12 cellular contexts compared by ENCODE assay signal in genomic region chr3:55489804-55490132, GRCh38. TPM values are rescaled to one million over a fixed set of nuclear protein-coding genes. Genes with fewer than 3 reads are reported as not detected.
DNase-seq lines count a peak whose midpoint lies in the region; ATAC-seq and TF ChIP-seq lines count a peak whose summit lies in the region.
"Had no signal": no experiment of that assay in that cellular context is flagged by ENCODE, and none has a peak within 500 bp of the region (broad histone marks: within the 10 kb centered on the region; RNA-seq: fewer than 3 reads in every experiment).

No MANE protein-coding gene starts in this region.

- H4K8ac ChIP-seq in mesendoderm (ENCODE audit: low read depth, low read length), result no peak overlapping the region

- H3K23ac ChIP-seq in mesendoderm (ENCODE audit: low read length), result no peak overlapping the region

- H3K18ac ChIP-seq in mesendoderm (ENCODE audit: low read length), result no peak overlapping the region

- H3K36me3 Mint-ChIP-seq in chondrocyte (ENCODE audit: low read depth), result no peaks in the 10 kb centered on the region

- TF ChIP-seq CTCF in heart left ventricle (IDR thresholded peaks at IDR 0.05) (no peak), chondrocyte (IDR thresholded peaks at IDR 0.05) (no peak)

- ATAC-seq in left ventricle myocardium superior, result no peak
- ATAC-seq in heart left ventricle, result no peak
- no peak for ATAC-seq in HG03039 (IDR thresholded peaks at IDR 0.05; ENCODE audit: unreplicated experiment)
- no peak for ATAC-seq in HG02870 (IDR thresholded peaks at IDR 0.05; ENCODE audit: unreplicated experiment)
- ATAC-seq: activated T-cell treated with anti-CD3 and anti-CD28 coated beads, Interleukin-2, amount 50 U/mL, for 4 hours had no signal

- H3K27ac ChIP-seq in heart left ventricle (no peak overlapping the region), mesendoderm (ENCODE audit: low read depth, low read length) (no peak overlapping the region)
- H3K27ac ChIP-seq: BLaER1 had no signal

- H3K56ac ChIP-seq in mesendoderm (ENCODE audit: low read length), result peak overlapping the region; percentile 94

- peaks cover 13% of the 10 kb centered on the region for H3K79me2 ChIP-seq in mesendoderm (ENCODE audit: control insufficient read depth, insufficient read depth, low read length)

- peak overlapping the region; percentile 57 for H3K4me3 Mint-ChIP-seq in chondrocyte (ENCODE audit: unreplicated experiment)
- H3K4me3 Mint-ChIP-seq: activated T-cell treated with anti-CD3 and anti-CD28 coated beads, Interleukin-2, amount 50 U/mL, for 4 hours had no signal

- H3K4me2 ChIP-seq in mesendoderm (ENCODE audit: low read length), result peak overlapping the region; percentile 97
- H3K4me2 ChIP-seq: BLaER1 had no signal

- peaks cover 2% of the 10 kb centered on the region for H3K27me3 Mint-ChIP-seq in chondrocyte (ENCODE audit: low read depth)

- intact Hi-C loops in left ventricle myocardium superior (cut with micrococcal nuclease) (no loop called here), heart left ventricle (cut with DNase I) (loop anchor here (5.0 to 10.0 kb wide), 10 partner anchors 83 to 765 kb away; no protein-coding TSS in a partner anchor)

- H3K9me3 Mint-ChIP-seq in chondrocyte (ENCODE audit: low read depth), result no peaks in the 10 kb centered on the region
- H3K9me3 Mint-ChIP-seq: activated T-cell treated with anti-CD3 and anti-CD28 coated beads, Interleukin-2, amount 50 U/mL, for 4 hours had no signal

- H2BK5ac ChIP-seq in mesendoderm (ENCODE audit: low read length), result peak overlapping the region; percentile 19

- no peak overlapping the region for H3K4ac ChIP-seq in mesendoderm (ENCODE audit: low read depth, low read length)

- H2AK5ac ChIP-seq in mesendoderm (ENCODE audit: low read length), result no peak overlapping the region

- H3K9ac ChIP-seq in mesendoderm (ENCODE audit: low read length), result peak overlapping the region; percentile 80
- H3K9ac ChIP-seq: BLaER1 had no signal

- no peak for TF ChIP-seq POLR2A in heart left ventricle (IDR thresholded peaks at IDR 0.05)

- no peaks in the 10 kb centered on the region for H3K9me3 ChIP-seq in heart left ventricle

- DNase-seq in left ventricle myocardium superior (peak; percentile 41), heart left ventricle (no peak), chondrocyte (ENCODE audit: low spot score) (no peak), mesendoderm (peak; percentile 76), SKM-1 treated with dmso at 0.1 percent for 144 hours (lab: John Stamatoyannopoulos, UW; ENCODE audit: unreplicated experiment) (no peak), AG08396 (ENCODE audit: low spot score) (no peak)
- DNase-seq: activated T-cell treated with anti-CD3 and anti-CD28 coated beads, Interleukin-2, amount 50 U/mL, for 4 hours; occipital lobe had no signal

- H2BK120ac ChIP-seq in mesendoderm (ENCODE audit: low read depth, low read length), result no peak overlapping the region

- no peak overlapping the region for H2BK15ac ChIP-seq in mesendoderm (replicated peaks; ENCODE audit: low read depth)

- H3K4me1 Mint-ChIP-seq in chondrocyte (ENCODE audit: low read depth), result peaks cover 31% of the 10 kb centered on the region

- WGBS in heart left ventricle, 4 donors, result 6 to 13% (median 8%) methylated on average over 17 of the region's 17 CpGs
- WGBS in mesendoderm (ENCODE audit: extremely low coverage, insufficient coverage, low lambda C conversion rate), result no CpG with 5 or more reads among the region's 17 CpGs

- peaks cover 0 to 54% (median 8%) of the 10 kb centered on the region in 9 donors for H3K27me3 ChIP-seq in heart left ventricle
- no peaks in the 10 kb centered on the region for H3K27me3 ChIP-seq in mesendoderm (ENCODE audit: insufficient read depth, low read length, poor library complexity)

- H3K4me1 ChIP-seq in heart left ventricle, result peaks cover 0 to 47% (median 6%) of the 10 kb centered on the region in 12 donors
- H3K4me1 ChIP-seq in mesendoderm (ENCODE audit: control insufficient read depth, low read depth, low read length), result peaks cover 4% of the 10 kb centered on the region
- H3K4me1 ChIP-seq: BLaER1 had no signal

- H3K79me1 ChIP-seq in mesendoderm (ENCODE audit: low read length), result no peaks in the 10 kb centered on the region

- no peak overlapping the region for H3K27ac Mint-ChIP-seq in chondrocyte (ENCODE audit: unreplicated experiment)

- peak overlapping the region in 1 of 12 donors; percentile 8 for H3K4me3 ChIP-seq in heart left ventricle
- peak overlapping the region; percentile 61 for H3K4me3 ChIP-seq in mesendoderm (ENCODE audit: low read length)
- H3K4me3 ChIP-seq: BLaER1 had no signal

- H3K36me3 ChIP-seq in heart left ventricle (no peaks in the 10 kb centered on the region), mesendoderm (ENCODE audit: control insufficient read depth, insufficient read depth, low read length) (no peaks in the 10 kb centered on the region)
- H3K36me3 ChIP-seq: BLaER1 had no signal

- H4K5ac ChIP-seq in mesendoderm (ENCODE audit: low read length), result no peak overlapping the region

RNA-seq across cellular contexts. Expression of gene WNT5A, which starts 2.7 kb away (rescaled TPM):
- total RNA-seq in left ventricle myocardium superior (4.2 TPM), heart left ventricle (1 to 10 TPM; 2.3 to 7.4 (median 3.4) TPM), chondrocyte (11.1 to 24.5 TPM (median 11.6 TPM) in 3 replicates)
- 1 to 10 TPM in 1 of 2 donors, under 1 TPM in 1; 0.35 to 1.1 TPM for polyA plus RNA-seq in heart left ventricle
- polyA plus RNA-seq in mesendoderm (2013, experiment 1 of 2), result 3.4 TPM
- 2.8 TPM for polyA plus RNA-seq in mesendoderm (2013, experiment 2 of 2)
- total RNA-seq: T-helper 2 cell treated with Interferon-gamma antibody and Interleukin-4, amounts not matched to agents 100 ng/mL and 5 ng/mL, for 36 hours had no signal

Comparison
In these comparisons a context has a peak if more than half of its experiments do, and no peak if none do; other contexts are left out.
1. DNase-seq: peak in left ventricle myocardium superior (single experiment) and mesendoderm (single experiment); none in heart left ventricle (0 of 5), chondrocyte (single experiment), SKM-1 treated with dmso at 0.1 percent for 144 hours (single experiment) and AG08396 (single experiment).